Comparison of ENCODE assay signal across 16 cellular contexts in genomic region chr12:115204957-115205754, GRCh38.
DNase-seq lines count a peak whose midpoint lies in the region; ATAC-seq, FAIRE-seq and TF ChIP-seq lines count a peak whose summit lies in the region.
"Had no signal": no experiment of that assay in that cellular context is flagged by ENCODE, and none has a peak within 500 bp of the region (broad histone marks: within the 10 kb centered on the region; RNA-seq: fewer than 3 reads in every experiment).

No MANE protein-coding gene starts in this region.

- no peak for FAIRE-seq in RCC 7860 (lab: Jason Lieb, UNC)

- H3K27ac ChIP-seq in endodermal cell (ENCODE audit: low read depth, low read length): no peak overlapping the region

- H3K9ac ChIP-seq in endodermal cell (ENCODE audit: extremely low read depth, low read length, poor library complexity, severe bottlenecking): no peak overlapping the region

- H3K4me3 ChIP-seq in endodermal cell (ENCODE audit: low read length): no peak overlapping the region

- H3K4me1 ChIP-seq in endodermal cell (ENCODE audit: control insufficient read depth, insufficient read depth, low read length): peaks cover 6% of the 10 kb centered on the region

- 85 to 91% methylated on average over 3 to 10 of the region's 10 CpGs for WGBS in endodermal cell (ENCODE audit: insufficient coverage in 1 of 2, insufficient read length in 1 of 2), 2 experiments

- TF ChIP-seq CTCF in endodermal cell (conservative IDR thresholded peaks at IDR 0.05) (no peak), nephron (IDR thresholded peaks at IDR 0.05; ENCODE audit: unreplicated experiment in 3 of 3) (no peak)

- H3K4me1 Mint-ChIP-seq in endodermal cell: peaks cover 27% of the 10 kb centered on the region
- peaks cover 71% of the 10 kb centered on the region for H3K4me1 Mint-ChIP-seq in nephron
- H3K4me1 Mint-ChIP-seq in T-cell: no peaks in the 10 kb centered on the region

- H3K36me3 Mint-ChIP-seq in endodermal cell (ENCODE audit: low read depth) (no peaks in the 10 kb centered on the region), nephron (ENCODE audit: low read depth) (no peaks in the 10 kb centered on the region), T-cell (no peaks in the 10 kb centered on the region)

- POLR2A ChIA-PET in T-cell (lab: Charles Lee): no interaction called here

- ATAC-seq in T-cell (replicated peaks in 1 of 4): no peak
- no peak for ATAC-seq in GM21526 (IDR thresholded peaks at IDR 0.05; ENCODE audit: low FRiP score, unreplicated experiment)
- ATAC-seq in GM21367 (IDR thresholded peaks at IDR 0.05; ENCODE audit: unreplicated experiment): no peak

- no peak overlapping the region for H3K4me3 Mint-ChIP-seq in endodermal cell
- H3K4me3 Mint-ChIP-seq in nephron: no peak overlapping the region
- no peak overlapping the region for H3K4me3 Mint-ChIP-seq in T-cell
- H3K4me3 Mint-ChIP-seq: T-helper 1 cell treated with Interleukin-12 subunit alpha and Interleukin-12 subunit beta and Interleukin-4 antibody, amounts not matched to agents 30 μg/mL and 1 μg/mL, for 36 hours had no signal

- H3K27ac Mint-ChIP-seq in endodermal cell: no peak overlapping the region
- peak overlapping the region in 2 of 3 experiments; percentile 68 to 72 for H3K27ac Mint-ChIP-seq in nephron
- H3K27ac Mint-ChIP-seq in T-cell: no peak overlapping the region
- H3K27ac Mint-ChIP-seq: T-helper 1 cell treated with Interleukin-12 subunit alpha and Interleukin-12 subunit beta and Interleukin-4 antibody, amounts not matched to agents 30 μg/mL and 1 μg/mL, for 36 hours had no signal

- CTCF ChIA-PET in T-cell (lab: Charles Lee): no interaction called here

- peaks cover 29% of the 10 kb centered on the region for H3K27me3 ChIP-seq in endodermal cell (ENCODE audit: control insufficient read depth, insufficient read depth, low read length, poor library complexity, severe bottlenecking)
- H3K27me3 ChIP-seq: BE2C had no signal

- H3K9me3 ChIP-seq in endodermal cell (ENCODE audit: control insufficient read depth, low read length): no peaks in the 10 kb centered on the region
- H3K9me3 ChIP-seq: BE2C had no signal

- DNase-seq in GM04503 (ENCODE audit: low read depth) (peak; percentile 15), RCC 7860 (ENCODE audit: low spot score) (peak; percentile 46), endodermal cell (peak; percentile 55), NCI-H446 (lab: John Stamatoyannopoulos, UW) (no peak), T-cell (no peak)
- DNase-seq: activated CD4-positive, alpha-beta T cell treated with anti-CD3 and anti-CD28 coated beads for 48 hours; activated T-cell treated with anti-CD3 and anti-CD28 coated beads, Interleukin-2, amount 50 U/mL, for 48 hours; BE2C; H7; NCI-H1105; NCI-H2227 treated with DMSO at 0.1 percent for 48 hours; stimulated activated CD4-positive, alpha-beta T cell treated with anti-CD3 and anti-CD28 coated beads, Interleukin-4, amount 100 ng/mL, for 1 hour had no signal

- peaks cover 52% of the 10 kb centered on the region for H3K27me3 Mint-ChIP-seq in endodermal cell (ENCODE audit: insufficient read depth)
- no peaks in the 10 kb centered on the region for H3K27me3 Mint-ChIP-seq in nephron (ENCODE audit: low read depth)
- no peaks in the 10 kb centered on the region for H3K27me3 Mint-ChIP-seq in T-cell

- H3K9me3 Mint-ChIP-seq in endodermal cell: no peaks in the 10 kb centered on the region
- H3K9me3 Mint-ChIP-seq in nephron: no peaks in the 10 kb centered on the region
- peaks cover 3 to 4% (median 4%) of the 10 kb centered on the region in 3 donors for H3K9me3 Mint-ChIP-seq in T-cell

- H3K36me3 ChIP-seq in endodermal cell (ENCODE audit: control insufficient read depth, insufficient read depth, low read length): no peaks in the 10 kb centered on the region
- H3K36me3 ChIP-seq: BE2C had no signal

Comparison
In these comparisons a context has a peak if more than half of its experiments do, and no peak if none do; other contexts are left out.
1. DNase-seq: peak in GM04503 (single experiment), RCC 7860 (single experiment) and endodermal cell (single experiment); none in NCI-H446 (0 of 2) and T-cell (0 of 34).
2. H3K27ac Mint-ChIP-seq: peak in nephron (2 of 3); none in endodermal cell (single experiment) and T-cell (0 of 2).